ENCODE assay signal across 8 cellular contexts in the genomic region with DNA sequence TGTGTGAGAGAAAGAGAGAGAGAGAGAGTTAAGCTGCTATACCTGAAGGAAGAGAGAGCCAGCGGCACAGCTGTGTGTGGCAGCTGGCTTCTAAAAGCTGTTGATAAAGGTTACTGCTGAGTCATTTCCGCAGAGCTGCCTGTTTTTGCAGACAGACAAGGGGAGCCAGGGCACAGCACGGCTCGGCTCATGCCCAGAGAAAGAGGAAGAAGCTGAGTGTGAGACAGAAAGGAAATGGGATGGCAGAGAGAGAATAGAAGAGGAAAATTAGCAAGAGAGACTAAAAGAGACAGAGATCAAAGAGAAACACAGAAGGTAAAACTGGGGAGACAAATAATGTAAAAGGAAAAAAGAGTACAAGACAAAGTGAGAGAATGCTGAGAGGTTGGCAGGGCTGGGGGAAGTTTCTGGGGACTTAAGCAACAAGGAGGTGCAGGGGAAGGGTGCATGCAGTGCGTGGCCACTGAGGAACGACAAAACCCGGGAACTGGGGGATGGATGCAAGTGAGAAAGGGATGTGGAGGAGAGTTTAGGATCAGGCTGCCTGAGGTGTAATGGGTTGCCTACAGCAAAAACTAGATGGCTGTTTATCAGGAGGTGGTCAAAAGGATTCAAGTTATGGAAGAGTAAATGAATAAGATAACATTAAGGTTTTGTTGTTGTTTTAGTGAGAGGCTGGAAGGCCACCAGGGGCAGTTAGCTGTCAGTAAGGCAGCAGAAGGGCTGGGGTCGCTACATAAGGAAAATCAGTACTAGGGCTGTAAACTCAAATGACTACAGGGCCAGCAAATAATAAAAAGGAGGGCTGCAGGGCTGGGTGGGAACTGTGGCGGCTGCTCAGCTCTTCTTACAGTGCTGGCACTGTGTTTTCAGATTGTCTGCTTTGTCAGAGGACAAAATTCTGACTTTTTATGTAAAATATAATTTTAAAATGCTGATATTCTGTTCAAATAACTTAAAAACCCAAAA. TPM values are rescaled to one million over a fixed set of nuclear protein-coding genes. Genes with fewer than 3 reads are reported as not detected.
A peak's percentile ranks its signal among the peaks of the same experiment; 100 is the strongest.
DNase-seq lines count a peak whose midpoint lies in the region; ATAC-seq, FAIRE-seq and TF ChIP-seq lines count a peak whose summit lies in the region.

No MANE protein-coding gene starts in this region.

- peak overlapping the region; percentile 99 for H3K4me2 ChIP-seq in Loucy (ENCODE audit: low read depth, low read length, poor library complexity, severe bottlenecking)
- no peak overlapping the region for H3K4me2 ChIP-seq in neuronal stem cell (ENCODE audit: insufficient read depth, low read length, poor library complexity, severe bottlenecking)

- no peaks in the 10 kb centered on the region for H3K79me1 ChIP-seq in neuronal stem cell (ENCODE audit: low read depth, low read length)

- DNase-seq in EL (peak; percentile 85), H54 (ENCODE audit: insufficient read length, low spot score) (peak; percentile 61), SHP77 treated with DMSO at 0.1 percent for 48 hours (lab: John Stamatoyannopoulos, UW) (peak; percentile 92), foreskin keratinocyte (peak; percentile 72 to 86), neuronal stem cell (ENCODE audit: low spot score) (peak; percentile 46), thoracic aorta (ENCODE audit: low spot score) (peak; percentile 55)
- DNase-seq in activated gamma-delta T cell treated with anti-CD3 and anti-CD28 coated beads, Interleukin-2, amount 50 U/mL, for 16 hours (ENCODE audit: low read depth): peak; percentile 67

- H4K8ac ChIP-seq in neuronal stem cell (ENCODE audit: low read depth, low read length): no peak overlapping the region

- H3K79me2 ChIP-seq in Loucy (ENCODE audit: insufficient read depth, low read length): 0 out of 2 replicates have a peak, but pooled peaks cover 5% of the 10 kb centered on the region

- H2AK5ac ChIP-seq in neuronal stem cell (ENCODE audit: low read depth, low read length): no peak overlapping the region

- H3K18ac ChIP-seq in neuronal stem cell (ENCODE audit: low read length): no peak overlapping the region

- H4K91ac ChIP-seq in neuronal stem cell (ENCODE audit: low read depth, low read length, poor library complexity): no peak overlapping the region

- no peaks in the 10 kb centered on the region for H3K27me3 ChIP-seq in Loucy (ENCODE audit: insufficient read depth, low read length, poor library complexity, severe bottlenecking)
- H3K27me3 ChIP-seq in foreskin keratinocyte: no peaks in the 10 kb centered on the region
- H3K27me3 ChIP-seq in neuronal stem cell (ENCODE audit: control insufficient read depth in 3 of 3, insufficient read depth in 3 of 3, low read depth in 1 of 3, low read length in 3 of 3): no peaks in the 10 kb centered on the region
- H3K27me3 ChIP-seq in thoracic aorta (replicated peaks; ENCODE audit: insufficient read depth): no peaks in the 10 kb centered on the region

- no peak overlapping the region for H3K4ac ChIP-seq in neuronal stem cell (ENCODE audit: low read length)

- TF ChIP-seq CTCF in Loucy (conservative IDR thresholded peaks at IDR 0.05; ENCODE audit: low read length) (no peak), foreskin keratinocyte (conservative IDR thresholded peaks at IDR 0.05) (no peak), thoracic aorta (IDR thresholded peaks at IDR 0.05) (no peak)

- no peaks in the 10 kb centered on the region for H4K20me1 ChIP-seq in Loucy (ENCODE audit: insufficient read depth, low read length, poor library complexity, severe bottlenecking)

- H2BK5ac ChIP-seq in neuronal stem cell (ENCODE audit: low read length): no peak overlapping the region

- H3K36me3 ChIP-seq in Loucy (ENCODE audit: insufficient read depth, low read length) (no peaks in the 10 kb centered on the region), neuronal stem cell (replicated peaks in 1 of 2; ENCODE audit: control insufficient read depth in 2 of 2, insufficient read depth in 2 of 2, low read length in 2 of 2) (no peaks in the 10 kb centered on the region), thoracic aorta (no peaks in the 10 kb centered on the region)

- peaks cover 14% of the 10 kb centered on the region for H3F3A ChIP-seq in Loucy (ENCODE audit: low read depth)

- no peak for TF ChIP-seq POLR2A in H54 (IDR thresholded peaks at IDR 0.05; ENCODE audit: low read depth, low read length)

- peaks cover 43% of the 10 kb centered on the region for H3K4me1 ChIP-seq in Loucy (ENCODE audit: insufficient read depth, low read length, poor library complexity, severe bottlenecking)
- H3K4me1 ChIP-seq in foreskin keratinocyte: peaks cover 33% of the 10 kb centered on the region
- H3K4me1 ChIP-seq in neuronal stem cell (ENCODE audit: control insufficient read depth in 2 of 2, insufficient read depth in 1 of 2, low read depth in 1 of 2, low read length in 2 of 2): peaks cover 9 to 11% of the 10 kb centered on the region in 2 donors
- H3K4me1 ChIP-seq in thoracic aorta (ENCODE audit: control insufficient read depth in 1 of 2, low read depth in 2 of 2): peaks cover 19 to 46% of the 10 kb centered on the region in 2 donors

- FAIRE-seq in H54 (lab: Jason Lieb, UNC): peak; percentile 95

- H3K27ac ChIP-seq in foreskin keratinocyte (peak overlapping the region; percentile 2), neuronal stem cell (replicated peaks; ENCODE audit: low read length) (peak overlapping the region; percentile 70), thoracic aorta (peak overlapping the region; percentile 84 to 94)

- H3K4me3 ChIP-seq in Loucy (ENCODE audit: low read length, poor library complexity, severe bottlenecking): peak overlapping the region; percentile 94
- H3K4me3 ChIP-seq in neuronal stem cell (ENCODE audit: low read length in 2 of 2): peak overlapping the region in 1 of 2 donors; percentile 50
- peak overlapping the region; percentile 74 for H3K4me3 ChIP-seq in thoracic aorta

- H2BK12ac ChIP-seq in neuronal stem cell (ENCODE audit: low read length): no peak overlapping the region

- H3K9me3 ChIP-seq in Loucy (ENCODE audit: insufficient read depth, low read depth, low read length): no peaks in the 10 kb centered on the region
- no peaks in the 10 kb centered on the region for H3K9me3 ChIP-seq in neuronal stem cell (replicated peaks in 1 of 2; ENCODE audit: control insufficient read depth in 2 of 2, insufficient read depth in 1 of 2, low read depth in 1 of 2, low read length in 2 of 2)
- no peaks in the 10 kb centered on the region for H3K9me3 ChIP-seq in thoracic aorta

- H3K23ac ChIP-seq in neuronal stem cell (ENCODE audit: low read depth, low read length, poor library complexity): no peak overlapping the region

- H3K14ac ChIP-seq in neuronal stem cell (ENCODE audit: low read length): no peak overlapping the region

- H2BK120ac ChIP-seq in neuronal stem cell (ENCODE audit: low read depth, low read length): no peak overlapping the region

- ATAC-seq in foreskin keratinocyte (peak; percentile 92), thoracic aorta (ENCODE audit: insufficient number of reproducible peaks, low FRiP score, low read depth) (peak; percentile 82)

- H3K9me2 ChIP-seq in Loucy (replicated peaks; ENCODE audit: low read depth, low read length): no peaks in the 10 kb centered on the region

- WGBS in neuronal stem cell (ENCODE audit: extremely low coverage in 2 of 2, insufficient read length in 2 of 2, insufficient replicate concordance in 1 of 2), 2 donors: no CpG with 5 or more reads among the region's 9 CpGs

- H2BK15ac ChIP-seq in neuronal stem cell (ENCODE audit: low read length): no peak overlapping the region

- H2AFZ ChIP-seq in Loucy (ENCODE audit: low read length): no peak overlapping the region
- H2AFZ ChIP-seq in neuronal stem cell (ENCODE audit: low read length): peak overlapping the region; percentile 89

- peak overlapping the region; percentile 99 for H3K9ac ChIP-seq in Loucy (ENCODE audit: low read depth, low read length, poor library complexity, severe bottlenecking)
- H3K9ac ChIP-seq in neuronal stem cell (ENCODE audit: low read depth, low read length, poor library complexity): no peak overlapping the region

RNA-seq across cellular contexts. Expression of a gene that starts 22.9 kb away (rescaled TPM):
- 230 and 262 TPM in 2 replicates for total RNA-seq in foreskin keratinocyte
- 273 and 304 TPM in 2 replicates for polyA plus RNA-seq in foreskin keratinocyte
- polyA plus RNA-seq in neuronal stem cell (2013, experiment 1 of 2): 143 TPM
- polyA plus RNA-seq in neuronal stem cell (2013, experiment 2 of 2): 141 TPM
- total RNA-seq in thoracic aorta: 100 to 1,000 TPM; 525 to 870 TPM

Comparison
In these comparisons a context has a peak if more than half of its experiments do, and no peak if none do; other contexts are left out.
1. H3K27ac ChIP-seq: peak in every context shown above with its lines; median percentile 89 in thoracic aorta; 70 in neuronal stem cell; 2 in foreskin keratinocyte.